In the genomic region with DNA sequence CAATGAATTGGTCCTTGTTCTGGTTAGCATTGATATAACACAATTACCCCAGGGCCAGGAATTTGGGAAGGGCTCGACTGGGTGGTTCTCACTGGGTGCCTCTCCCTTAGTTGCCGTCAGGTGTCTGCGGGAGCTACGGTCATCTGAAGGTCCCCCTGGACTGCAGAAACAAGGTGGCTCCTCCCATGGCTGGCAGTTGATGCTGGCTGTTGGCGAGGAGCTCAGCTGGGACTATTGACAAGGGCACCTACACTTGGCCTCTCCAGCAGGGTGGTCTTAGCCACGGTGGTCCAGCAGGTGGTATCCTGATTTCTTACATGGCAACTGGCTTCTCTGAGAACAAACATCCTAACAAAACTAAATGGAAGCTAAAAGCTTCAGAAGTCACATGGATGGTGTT, we compare ENCODE assay signal across 17 cellular contexts. TPM values are rescaled to one million over a fixed set of nuclear protein-coding genes. Genes with fewer than 3 reads are reported as not detected.
A peak's percentile ranks its signal among the peaks of the same experiment; 100 is the strongest.
DNase-seq lines count a peak whose midpoint lies in the region; ATAC-seq and TF ChIP-seq lines count a peak whose summit lies in the region.
"Had no signal": no experiment of that assay in that cellular context is flagged by ENCODE, and none has a peak within 500 bp of the region (broad histone marks: within the 10 kb centered on the region; RNA-seq: fewer than 3 reads in every experiment).

No MANE protein-coding gene starts in this region.

- H3K27me3 Mint-ChIP-seq in WTC11 (ENCODE audit: low read depth) (peaks cover 6% of the 10 kb centered on the region), Calu3 (ENCODE audit: unreplicated experiment) (peaks cover 67% of the 10 kb centered on the region), chondrocyte (ENCODE audit: low read depth) (peaks cover 2% of the 10 kb centered on the region)

- no peaks in the 10 kb centered on the region for H3K36me3 ChIP-seq in HUES48 (ENCODE audit: control insufficient read depth, insufficient read depth, low read length)
- H3K36me3 ChIP-seq in iPS-20b (ENCODE audit: insufficient read depth, low read depth, low read length) = no peaks in the 10 kb centered on the region
- no peaks in the 10 kb centered on the region for H3K36me3 ChIP-seq in trophoblast cell (ENCODE audit: control insufficient read depth in 1 of 2, insufficient read depth in 2 of 2, low read length in 2 of 2)

- CTCF ChIA-PET in WTC11 (lab: Charles Lee) = interaction anchor here (1.5 to 3.2 kb wide), 2 partner anchors 36 to 41 kb away, joined by 3 to 15 read pairs; a partner anchor contains a TSS
- CTCF ChIA-PET in Calu3 (lab: Charles Lee) = interaction anchor here (0.6 kb wide), 1 partner anchor 509 kb away, joined by 3 read pairs; no protein-coding TSS in a partner anchor

- peak overlapping the region; percentile 25 for H3K27ac Mint-ChIP-seq in WTC11
- no peak overlapping the region for H3K27ac Mint-ChIP-seq in Calu3 (ENCODE audit: unreplicated experiment)
- no peak overlapping the region for H3K27ac Mint-ChIP-seq in chondrocyte (ENCODE audit: unreplicated experiment)
- H3K27ac Mint-ChIP-seq: CD14-positive monocyte; CD4-positive, alpha-beta memory T cell had no signal

- H3K27me3 ChIP-seq in HUES48 (ENCODE audit: control insufficient read depth, insufficient read depth, low read length) = no peaks in the 10 kb centered on the region
- H3K27me3 ChIP-seq in iPS-20b (ENCODE audit: insufficient read depth, low read length) = no peaks in the 10 kb centered on the region
- no peaks in the 10 kb centered on the region for H3K27me3 ChIP-seq in trophoblast cell (ENCODE audit: insufficient read depth, low read length)

- peaks cover 12% of the 10 kb centered on the region for H3K9me3 ChIP-seq in HUES48 (ENCODE audit: control insufficient read depth, insufficient read depth, low read length)
- peaks cover 4% of the 10 kb centered on the region; the same call in 1 of the 2 replicates for H3K9me3 ChIP-seq in iPS-20b (ENCODE audit: insufficient read depth, low read depth, low read length)
- H3K9me3 ChIP-seq in trophoblast cell (ENCODE audit: insufficient read depth, low read depth, low read length) = peaks cover 2% of the 10 kb centered on the region

- H3K4me3 Mint-ChIP-seq in WTC11 = no peak overlapping the region
- no peak overlapping the region for H3K4me3 Mint-ChIP-seq in Calu3 (ENCODE audit: low read depth, unreplicated experiment)
- H3K4me3 Mint-ChIP-seq in chondrocyte (ENCODE audit: unreplicated experiment) = no peak overlapping the region
- H3K4me3 Mint-ChIP-seq: CD14-positive monocyte; CD4-positive, alpha-beta memory T cell had no signal

- intact Hi-C loops in Calu3 (cut with micrococcal nuclease; ENCODE audit: unreplicated experiment) = no loop called here

- H2AK5ac ChIP-seq in trophoblast cell (ENCODE audit: low read length) = no peak overlapping the region

- H3K23ac ChIP-seq in trophoblast cell (ENCODE audit: low read length) = no peak overlapping the region

- H3K27ac ChIP-seq in HUES48 (ENCODE audit: low read depth, low read length) (peak overlapping the region; percentile 99), iPS-20b (ENCODE audit: low read length) (no peak overlapping the region), trophoblast cell (ENCODE audit: low read depth, low read length) (no peak overlapping the region)
- H3K27ac ChIP-seq: KMS-11 had no signal

- H3K4me1 Mint-ChIP-seq in WTC11 (peaks cover 34% of the 10 kb centered on the region), Calu3 (ENCODE audit: low read depth, unreplicated experiment) (no peaks in the 10 kb centered on the region), chondrocyte (ENCODE audit: low read depth) (peaks cover 3% of the 10 kb centered on the region)
- H3K4me1 Mint-ChIP-seq: CD14-positive monocyte; CD4-positive, alpha-beta memory T cell had no signal

- H3K18ac ChIP-seq in trophoblast cell (ENCODE audit: low read length) = no peak overlapping the region

- no peak overlapping the region for H4K12ac ChIP-seq in trophoblast cell (ENCODE audit: low read depth, low read length)

- BruUV-seq in Calu3 (replicated peaks; lab: Mats Ljungman, UMichigan) = no TSS peak

- ATAC-seq in WTC11 = peak; percentile 27; the same call in 1 of the 2 replicates
- ATAC-seq: GM12878 had no signal

- H2BK12ac ChIP-seq in trophoblast cell (ENCODE audit: low read length) = no peak overlapping the region

- H2AFZ ChIP-seq in trophoblast cell (ENCODE audit: insufficient read depth, low read length, poor library complexity) = no peak overlapping the region

- H3K9me3 Mint-ChIP-seq in WTC11 (peaks cover 32% of the 10 kb centered on the region), Calu3 (ENCODE audit: low read depth, unreplicated experiment) (peaks cover 3% of the 10 kb centered on the region), chondrocyte (ENCODE audit: low read depth) (peaks cover 16% of the 10 kb centered on the region)

- H2BK5ac ChIP-seq in trophoblast cell (ENCODE audit: low read depth, low read length, poor library complexity) = no peak overlapping the region

- H2BK120ac ChIP-seq in trophoblast cell (ENCODE audit: insufficient read depth, low read length, poor library complexity) = no peak overlapping the region

- no peak overlapping the region for H3K14ac ChIP-seq in trophoblast cell (ENCODE audit: low read length)

- TF ChIP-seq CTCF in WTC11 (IDR thresholded peaks at IDR 0.05) = no peak
- no peak for TF ChIP-seq CTCF in Calu3 (IDR thresholded peaks at IDR 0.05; ENCODE audit: unreplicated experiment)
- TF ChIP-seq CTCF in chondrocyte (IDR thresholded peaks at IDR 0.05) = no peak

- H3K9ac ChIP-seq in HUES48 (ENCODE audit: low read depth, low read length) = peak overlapping the region; percentile 29; the same call in 1 of the 2 replicates
- H3K9ac ChIP-seq in iPS-20b (ENCODE audit: low read depth, low read length) = peak overlapping the region; percentile 40; the same call in 1 of the 2 replicates
- no peak overlapping the region for H3K9ac ChIP-seq in trophoblast cell (ENCODE audit: low read length)
- H3K9ac ChIP-seq: KMS-11 had no signal

- peaks cover 38% of the 10 kb centered on the region for H3K4me1 ChIP-seq in HUES48 (ENCODE audit: control insufficient read depth, insufficient read depth, low read length)
- H3K4me1 ChIP-seq in iPS-20b (ENCODE audit: insufficient read depth, low read length) = peaks cover 22% of the 10 kb centered on the region
- H3K4me1 ChIP-seq in trophoblast cell (ENCODE audit: control insufficient read depth in 1 of 2, insufficient read depth in 2 of 2, low read length in 2 of 2) = no peaks in the 10 kb centered on the region

- DNase-seq in WTC11 (ENCODE audit: low spot score) (no peak), trophoblast cell (no peak), Calu3 (no peak), NCI-H524 treated with DMSO at 0.1 percent for 48 hours (lab: John Stamatoyannopoulos, UW) (no peak), chondrocyte (ENCODE audit: low spot score) (no peak), cerebellar cortex (ENCODE audit: low spot score) (no peak)
- DNase-seq: ACHN; CD4-positive, alpha-beta memory T cell; DMS79 treated with DMSO at 0.1 percent for 48 hours; HCEC 1CT had no signal

- H3K79me1 ChIP-seq in trophoblast cell (ENCODE audit: low read length) = no peaks in the 10 kb centered on the region

- H3K4me2 ChIP-seq in trophoblast cell (ENCODE audit: low read length) = no peak overlapping the region
- H3K4me2 ChIP-seq: KMS-11 had no signal

- no peaks in the 10 kb centered on the region for H3K79me2 ChIP-seq in trophoblast cell (ENCODE audit: control insufficient read depth, insufficient read depth, low read length, poor library complexity)

- H3K36me3 Mint-ChIP-seq in WTC11 (peaks cover 27% of the 10 kb centered on the region), Calu3 (ENCODE audit: insufficient read depth, unreplicated experiment) (no peaks in the 10 kb centered on the region), chondrocyte (ENCODE audit: low read depth) (no peaks in the 10 kb centered on the region)
- H3K36me3 Mint-ChIP-seq: CD14-positive monocyte had no signal

- POLR2A ChIA-PET in WTC11 (lab: Charles Lee) = no interaction called here

- no CpG with 5 or more reads among the region's 6 CpGs for WGBS in trophoblast cell (ENCODE audit: extremely low coverage, insufficient coverage, insufficient read length)

- no peak overlapping the region for H4K8ac ChIP-seq in trophoblast cell (ENCODE audit: low read depth, low read length)

- no peak overlapping the region for H3K4ac ChIP-seq in trophoblast cell (ENCODE audit: low read depth, low read length)

- H3K4me3 ChIP-seq in HUES48 (ENCODE audit: low read depth, low read length) = no peak overlapping the region
- 0 out of 2 replicates have a peak overlapping the region, but pooled peaks have one; percentile 36 for H3K4me3 ChIP-seq in iPS-20b (ENCODE audit: low read length)
- peak overlapping the region; percentile 53 for H3K4me3 ChIP-seq in trophoblast cell (ENCODE audit: low read depth, low read length)
- H3K4me3 ChIP-seq: GM12878 had no signal

- H4K91ac ChIP-seq in trophoblast cell (ENCODE audit: low read depth, low read length) = no peak overlapping the region

TF ChIP-seq in WTC11, 78 proteins besides CTCF, POLR2A, EP300 and RAD21 (continues in another document):
- TF ChIP-seq TEAD4 (CRISPR knock-in tag; IDR thresholded peaks at IDR 0.05) (no peak), NFATC4 (CRISPR knock-in tag; IDR thresholded peaks at IDR 0.05) (no peak), ZBTB21 (CRISPR knock-in tag; IDR thresholded peaks at IDR 0.05; ENCODE audit: borderline replicate concordance) (no peak), NR1H2 (CRISPR knock-in tag; IDR thresholded peaks at IDR 0.05) (no peak), MYBL2 (CRISPR knock-in tag; IDR thresholded peaks at IDR 0.05) (no peak), FOXJ3 (CRISPR knock-in tag; IDR thresholded peaks at IDR 0.05; ENCODE audit: borderline replicate concordance) (no peak), NR2C2 (CRISPR knock-in tag; IDR thresholded peaks at IDR 0.05) (no peak), SMAD3 (CRISPR knock-in tag; IDR thresholded peaks at IDR 0.05; ENCODE audit: borderline replicate concordance) (no peak)
- TF ChIP-seq, protein P1, sequence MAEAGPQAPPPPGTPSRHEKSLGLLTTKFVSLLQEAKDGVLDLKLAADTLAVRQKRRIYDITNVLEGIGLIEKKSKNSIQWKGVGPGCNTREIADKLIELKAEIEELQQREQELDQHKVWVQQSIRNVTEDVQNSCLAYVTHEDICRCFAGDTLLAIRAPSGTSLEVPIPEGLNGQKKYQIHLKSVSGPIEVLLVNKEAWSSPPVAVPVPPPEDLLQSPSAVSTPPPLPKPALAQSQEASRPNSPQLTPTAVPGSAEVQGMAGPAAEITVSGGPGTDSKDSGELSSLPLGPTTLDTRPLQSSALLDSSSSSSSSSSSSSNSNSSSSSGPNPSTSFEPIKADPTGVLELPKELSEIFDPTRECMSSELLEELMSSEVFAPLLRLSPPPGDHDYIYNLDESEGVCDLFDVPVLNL (CRISPR knock-in tag; IDR thresholded peaks at IDR 0.05; ENCODE audit: borderline replicate concordance, low read depth) = no peak
- TF ChIP-seq, protein P2, sequence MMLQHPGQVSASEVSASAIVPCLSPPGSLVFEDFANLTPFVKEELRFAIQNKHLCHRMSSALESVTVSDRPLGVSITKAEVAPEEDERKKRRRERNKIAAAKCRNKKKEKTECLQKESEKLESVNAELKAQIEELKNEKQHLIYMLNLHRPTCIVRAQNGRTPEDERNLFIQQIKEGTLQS (CRISPR knock-in tag; conservative IDR thresholded peaks at IDR 0.05) = no peak

RNA-seq across cellular contexts. Expression of a gene that starts 41.0 kb away (rescaled TPM):
- total RNA-seq in WTC11 (2021) (1.0 to 1.2 TPM (median 1.2 TPM) in 3 replicates), Calu3 (2022) (not detected in 2 replicates), chondrocyte (0.12 to 0.17 TPM in 2 of 3 replicates, not detected in the other)
- 0.06 and 0.11 TPM in 2 replicates for polyA plus RNA-seq in trophoblast cell (2013)
- total RNA-seq: G401 had no signal
- polyA plus RNA-seq: BJ; CD14-positive monocyte; CD4-positive, alpha-beta memory T cell had no signal
